8 cellular contexts compared by ENCODE assay signal in genomic region chr19:14116918-14117578, GRCh38. TPM values are rescaled to one million over a fixed set of nuclear protein-coding genes. Genes with fewer than 3 reads are reported as not detected.
DNase-seq lines count a peak whose midpoint lies in the region; ATAC-seq, FAIRE-seq and TF ChIP-seq lines count a peak whose summit lies in the region.

No MANE protein-coding gene starts in this region.

- TF ChIP-seq RAD21 in liver (IDR thresholded peaks at IDR 0.05) = no peak

- peak; percentile 1 for ATAC-seq in activated CD8-positive, alpha-beta memory T cell treated with anti-CD3 and anti-CD28 coated beads, Interleukin-2, amount 10 ng/mL, durations not matched to agents 7 days and 5 days
- no peak for ATAC-seq in thoracic aorta (ENCODE audit: insufficient number of reproducible peaks, low FRiP score, low read depth)
- ATAC-seq in GM19395 (IDR thresholded peaks at IDR 0.05; ENCODE audit: unreplicated experiment) = no peak

- peak; percentile 52 for DNase-seq in activated CD8-positive, alpha-beta memory T cell treated with anti-CD3 and anti-CD28 coated beads, Interleukin-2, amount 10 ng/mL, durations not matched to agents 7 days and 5 days
- no peak for DNase-seq in activated CD8-positive, alpha-beta memory T cell treated with anti-CD3 and anti-CD28 coated beads for 24 hours
- DNase-seq in MG63 (no peak), MCF 10A (ENCODE audit: unreplicated experiment) (no peak), thoracic aorta (ENCODE audit: low spot score) (no peak), GM19239 (ENCODE audit: insufficient read length, low spot score) (no peak)

- no peak for TF ChIP-seq CTCF in MCF 10A (IDR thresholded peaks at IDR 0.05; ENCODE audit: unreplicated experiment)
- TF ChIP-seq CTCF in liver (IDR thresholded peaks at IDR 0.05; ENCODE audit: low read depth, low read length, missing input control) = no peak
- no peak for TF ChIP-seq CTCF in thoracic aorta (IDR thresholded peaks at IDR 0.05)

- H3K4me3 ChIP-seq in MG63 (peak overlapping the region; percentile 77), liver (ENCODE audit: low read depth in 1 of 3, low read length in 3 of 3) (peak overlapping the region; percentile 62 to 90 (median 88)), thoracic aorta (peak overlapping the region; percentile 97)

- H3K4me3 Mint-ChIP-seq in activated CD8-positive, alpha-beta memory T cell treated with anti-CD3 and anti-CD28 coated beads, Interleukin-2, amount 10 ng/mL, durations not matched to agents 7 days and 5 days = peak overlapping the region; percentile 77
- peak overlapping the region; percentile 83 for H3K4me3 Mint-ChIP-seq in MCF 10A (ENCODE audit: unreplicated experiment)

- no peaks in the 10 kb centered on the region for H3K9me3 Mint-ChIP-seq in activated CD8-positive, alpha-beta memory T cell treated with anti-CD3 and anti-CD28 coated beads, Interleukin-2, amount 10 ng/mL, durations not matched to agents 7 days and 5 days (ENCODE audit: low read depth)
- no peaks in the 10 kb centered on the region for H3K9me3 Mint-ChIP-seq in MCF 10A (ENCODE audit: unreplicated experiment)

- peaks cover 4% of the 10 kb centered on the region for H3K36me3 Mint-ChIP-seq in activated CD8-positive, alpha-beta memory T cell treated with anti-CD3 and anti-CD28 coated beads, Interleukin-2, amount 10 ng/mL, durations not matched to agents 7 days and 5 days
- no peaks in the 10 kb centered on the region for H3K36me3 Mint-ChIP-seq in MCF 10A (ENCODE audit: insufficient read depth, unreplicated experiment)

- intact Hi-C loops in MCF 10A (cut with micrococcal nuclease) = loop anchor here (5.0 kb wide), 1 partner anchor 35 kb away; no protein-coding TSS in a partner anchor

- peaks cover 13 to 63% (median 55%) of the 10 kb centered on the region in 4 donors for H3K4me1 ChIP-seq in liver (ENCODE audit: control insufficient read depth in 4 of 4, insufficient read depth in 4 of 4, low read length in 3 of 4)
- peaks cover 53 to 62% of the 10 kb centered on the region in 2 donors for H3K4me1 ChIP-seq in thoracic aorta (ENCODE audit: control insufficient read depth in 1 of 2, low read depth in 2 of 2)

- FAIRE-seq in GM19239 (lab: Jason Lieb, UNC) = no peak

- under 1% methylated on average over 33 of the region's 33 CpGs for WGBS in liver

- H3K27me3 Mint-ChIP-seq in activated CD8-positive, alpha-beta memory T cell treated with anti-CD3 and anti-CD28 coated beads, Interleukin-2, amount 10 ng/mL, durations not matched to agents 7 days and 5 days = no peaks in the 10 kb centered on the region
- H3K27me3 Mint-ChIP-seq in MCF 10A (ENCODE audit: insufficient read depth, unreplicated experiment) = no peaks in the 10 kb centered on the region

- peaks cover 45% of the 10 kb centered on the region for H3K4me1 Mint-ChIP-seq in activated CD8-positive, alpha-beta memory T cell treated with anti-CD3 and anti-CD28 coated beads, Interleukin-2, amount 10 ng/mL, durations not matched to agents 7 days and 5 days
- H3K4me1 Mint-ChIP-seq in MCF 10A (ENCODE audit: insufficient read depth, unreplicated experiment) = peaks cover 18% of the 10 kb centered on the region

- H3K27ac ChIP-seq in liver (ENCODE audit: low read depth in 1 of 2, low read length in 2 of 2) (peak overlapping the region; percentile 23 to 66), thoracic aorta (peak overlapping the region; percentile 90 to 94)

- CTCF ChIA-PET in activated CD8-positive, alpha-beta memory T cell treated with anti-CD3 and anti-CD28 coated beads, Interleukin-2, amount 10 ng/mL, durations not matched to agents 7 days and 5 days (lab: Charles Lee) = interaction anchor here (0.7 to 6.3 kb wide), 6 partner anchors 15 to 231 kb away, joined by 3 to 59 read pairs (median 4); partner anchors contain the start of gene ASF1B
- CTCF ChIA-PET in MCF 10A (lab: Yijun Ruan, JAX) = interaction anchor here (0.6 to 1.6 kb wide), 4 partner anchors 11 to 362 kb away, joined by 3 read pairs; no protein-coding TSS in a partner anchor

- peak overlapping the region; percentile 21 for H3K27ac Mint-ChIP-seq in activated CD8-positive, alpha-beta memory T cell treated with anti-CD3 and anti-CD28 coated beads, Interleukin-2, amount 10 ng/mL, durations not matched to agents 7 days and 5 days
- no peak overlapping the region for H3K27ac Mint-ChIP-seq in MCF 10A (ENCODE audit: low read depth, unreplicated experiment)

- no TSS peak for BruUV-seq in MCF 10A (replicated peaks; lab: Mats Ljungman, UMichigan)

- peak overlapping the region; percentile 38 to 62 for H3K9ac ChIP-seq in liver (ENCODE audit: low read depth in 1 of 2, low read length in 2 of 2)

- H3K36me3 ChIP-seq in MG63 (peaks cover 6% of the 10 kb centered on the region), liver (ENCODE audit: control insufficient read depth in 4 of 4, insufficient read depth in 3 of 4, low read depth in 1 of 4, low read length in 3 of 4) (no peaks in the 10 kb centered on the region), thoracic aorta (no peaks in the 10 kb centered on the region)

- H3K9me3 ChIP-seq in MG63 (no peaks in the 10 kb centered on the region), liver (ENCODE audit: control insufficient read depth in 4 of 4, low read length in 3 of 4) (no peaks in the 10 kb centered on the region), thoracic aorta (no peaks in the 10 kb centered on the region)

- H3K27me3 ChIP-seq in MG63 = no peaks in the 10 kb centered on the region
- no peaks in the 10 kb centered on the region for H3K27me3 ChIP-seq in liver (ENCODE audit: control insufficient read depth in 4 of 4, insufficient read depth in 4 of 4, low read length in 3 of 4)
- H3K27me3 ChIP-seq in thoracic aorta (replicated peaks; ENCODE audit: insufficient read depth) = no peaks in the 10 kb centered on the region

- POLR2A ChIA-PET in MCF 10A (lab: Yijun Ruan, JAX) = interaction anchor here (0.7 to 2.3 kb wide), 11 partner anchors 8 to 445 kb away, joined by 3 to 22 read pairs (median 3); partner anchors contain the start of gene ASF1B

TF ChIP-seq in liver, 16 proteins besides CTCF, POLR2A, EP300 and RAD21 (continues in another document):
- no peak for TF ChIP-seq ZBTB33 (IDR thresholded peaks at IDR 0.05)

RNA-seq across cellular contexts. Expression of gene PRKACA, which starts 0.5 kb away (rescaled TPM):
- total RNA-seq in activated CD8-positive, alpha-beta memory T cell treated with anti-CD3 and anti-CD28 coated beads, Interleukin-2, amount 10 ng/mL, durations not matched to agents 7 days and 5 days = 10 to 100 TPM; 42.3 to 65.4 TPM
- total RNA-seq in MG63 (2014; rRNA removed; shearing (Covaris generic); ENCODE audit: low replicate concordance) = 22.7 and 48.4 TPM in 2 replicates
- total RNA-seq in MCF 10A (2022) = 44.7 and 49.8 TPM in 2 replicates
- 10 to 100 TPM; 28.5 to 51.9 TPM for total RNA-seq in liver
- polyA plus RNA-seq in liver = 10 to 100 TPM; 15.5 to 72.4 TPM
- 100 to 1,000 TPM in 1 of 2 donors, 10 to 100 TPM in 1; 93.2 to 107 TPM for total RNA-seq in thoracic aorta

RNA-seq across cellular contexts. Expression of gene ASF1B, which starts 19.3 kb away (rescaled TPM):
- total RNA-seq in activated CD8-positive, alpha-beta memory T cell treated with anti-CD3 and anti-CD28 coated beads, Interleukin-2, amount 10 ng/mL, durations not matched to agents 7 days and 5 days = 100 to 1,000 TPM; 117 to 124 TPM
- total RNA-seq in MG63 (2014; rRNA removed; shearing (Covaris generic); ENCODE audit: low replicate concordance) = 49.2 and 63.3 TPM in 2 replicates
- total RNA-seq in MCF 10A (2022) (6.5 and 7.0 TPM in 2 replicates), liver (10 to 100 TPM in 1 of 2 donors, under 1 TPM in 1; 0.25 to 20.5 TPM), thoracic aorta (1 to 10 TPM in 1 of 2 donors, under 1 TPM in 1; 0.14 to 1.1 TPM)
- polyA plus RNA-seq in liver = 1 to 10 TPM in 1 of 2 donors, under 1 TPM in 1; 0.63 to 2.6 TPM

RNA-seq across cellular contexts. Expression of gene SAMD1, which starts 26.5 kb away (rescaled TPM):
- total RNA-seq in activated CD8-positive, alpha-beta memory T cell treated with anti-CD3 and anti-CD28 coated beads, Interleukin-2, amount 10 ng/mL, durations not matched to agents 7 days and 5 days = 10 to 100 TPM; 60.4 to 81.9 TPM
- total RNA-seq in MG63 (2014; rRNA removed; shearing (Covaris generic); ENCODE audit: low replicate concordance) = 41.9 and 99.7 TPM in 2 replicates
- total RNA-seq in MCF 10A (2022) (12.9 and 19.8 TPM in 2 replicates), liver (10 to 100 TPM in 1 of 2 donors, 1 to 10 TPM in 1; 6.4 to 33.0 TPM), thoracic aorta (10 to 100 TPM in 1 of 2 donors, 1 to 10 TPM in 1; 8.9 to 27.5 TPM)
- 10 to 100 TPM in 1 of 2 donors, 1 to 10 TPM in 1; 2.1 to 11.7 TPM for polyA plus RNA-seq in liver

RNA-seq across cellular contexts. Expression of gene C19orf67, which starts 31.5 kb away (rescaled TPM):
- not detected for total RNA-seq in activated CD8-positive, alpha-beta memory T cell treated with anti-CD3 and anti-CD28 coated beads, Interleukin-2, amount 10 ng/mL, durations not matched to agents 7 days and 5 days
- total RNA-seq in MG63 (2014; rRNA removed; shearing (Covaris generic); ENCODE audit: low replicate concordance) = not detected in 2 replicates
- total RNA-seq in MCF 10A (2022) (not detected in 2 replicates), liver (under 1 TPM in 1 of 2 donors, not detected in 1; 0.25 TPM), thoracic aorta (not detected)
- polyA plus RNA-seq in liver = not detected

RNA-seq across cellular contexts. Expression of gene MISP3, which starts 44.5 kb away (rescaled TPM):
- total RNA-seq in activated CD8-positive, alpha-beta memory T cell treated with anti-CD3 and anti-CD28 coated beads, Interleukin-2, amount 10 ng/mL, durations not matched to agents 7 days and 5 days = 1 to 10 TPM; 1.4 to 2.4 TPM
- total RNA-seq in MG63 (2014; rRNA removed; shearing (Covaris generic); ENCODE audit: low replicate concordance) = 1.6 and 2.3 TPM in 2 replicates
- total RNA-seq in MCF 10A (2022) (0.32 and 0.54 TPM in 2 replicates), liver (1 to 10 TPM in 1 of 2 donors, under 1 TPM in 1; 0.28 to 3.8 TPM), thoracic aorta (1 to 10 TPM; 1.7 to 2.7 TPM)
- polyA plus RNA-seq in liver = 1 to 10 TPM; 1.8 to 3.9 TPM
